Comparison of ENCODE assay signal across 25 cellular contexts in genomic region chr20:20627471-20627870, GRCh38.
"Had no signal": no experiment of that assay in that cellular context is flagged by ENCODE, and none has a peak within 500 bp of the region (broad histone marks: within the 10 kb centered on the region; RNA-seq: fewer than 3 reads in every experiment).

No MANE protein-coding gene starts in this region.

- H3K27me3 ChIP-seq: colonic mucosa, dorsolateral prefrontal cortex, esophagus muscularis mucosa, esophagus squamous epithelium, foreskin keratinocyte, gastrocnemius medialis, gastroesophageal sphincter, heart left ventricle, heart right ventricle had no signal

- H3K27ac ChIP-seq: colonic mucosa, coronary artery, dorsolateral prefrontal cortex, epithelial cell of prostate, esophagus muscularis mucosa, esophagus squamous epithelium, foreskin keratinocyte, gastrocnemius medialis, gastroesophageal sphincter, heart left ventricle, heart right ventricle had no signal

- H3K9me3 ChIP-seq: colonic mucosa, esophagus muscularis mucosa, esophagus squamous epithelium, gastrocnemius medialis, gastroesophageal sphincter, heart left ventricle, heart right ventricle had no signal

- H3K27me3 Mint-ChIP-seq: dendritic cell treated with granulocyte-macrophage colony-stimulating factor and Interleukin-4, amounts not matched to agents 40 ng/mL and 50 ng/mL, for 4 days; effector memory CD8-positive, alpha-beta T cell had no signal

- H3K36me3 ChIP-seq: colonic mucosa had no signal

- H3K27ac Mint-ChIP-seq: dendritic cell treated with granulocyte-macrophage colony-stimulating factor and Interleukin-4, amounts not matched to agents 40 ng/mL and 50 ng/mL, for 4 days; effector memory CD8-positive, alpha-beta T cell; endodermal cell had no signal

- H3K4me3 ChIP-seq: colonic mucosa, coronary artery, dorsolateral prefrontal cortex, esophagus muscularis mucosa, esophagus squamous epithelium, gastrocnemius medialis, gastroesophageal sphincter, heart left ventricle, heart right ventricle had no signal

- H3K4me3 Mint-ChIP-seq: dendritic cell treated with granulocyte-macrophage colony-stimulating factor and Interleukin-4, amounts not matched to agents 40 ng/mL and 50 ng/mL, for 4 days; effector memory CD8-positive, alpha-beta T cell; endodermal cell had no signal

- ATAC-seq: effector memory CD8-positive, alpha-beta T cell; esophagus mucosa; foreskin keratinocyte; gastrocnemius medialis; gastroesophageal sphincter; heart left ventricle; heart right ventricle had no signal

- DNase-seq: colonic mucosa; cortex of kidney; dermis blood vessel endothelial cell; dorsolateral prefrontal cortex; effector CD4-positive, alpha-beta T cell; effector CD8-positive, alpha-beta T cell; effector memory CD4-positive, alpha-beta T cell; effector memory CD8-positive, alpha-beta T cell; endodermal cell; erythroblast; esophagus squamous epithelium; foreskin fibroblast; foreskin keratinocyte; foreskin melanocyte; gastrocnemius medialis; glutamatergic neuron; head of caudate nucleus; heart left ventricle; heart right ventricle had no signal

- H3K4me1 ChIP-seq: colonic mucosa, esophagus muscularis mucosa, esophagus squamous epithelium, foreskin keratinocyte, gastroesophageal sphincter had no signal

- H3K9me3 Mint-ChIP-seq: dendritic cell treated with granulocyte-macrophage colony-stimulating factor and Interleukin-4, amounts not matched to agents 40 ng/mL and 50 ng/mL, for 4 days; effector memory CD8-positive, alpha-beta T cell; endodermal cell had no signal

- H3K4me1 Mint-ChIP-seq: endodermal cell had no signal
